8 cellular contexts compared by ENCODE assay signal in genomic region chr1:227734546-227734857, GRCh38. TPM values are rescaled to one million over a fixed set of nuclear protein-coding genes. Genes with fewer than 3 reads are reported as not detected.
DNase-seq lines count a peak whose midpoint lies in the region.

No MANE protein-coding gene starts in this region.

- H3K27me3 ChIP-seq in NT2/D1 (ENCODE audit: insufficient read depth, insufficient read length) (no peaks in the 10 kb centered on the region), endocrine pancreas (ENCODE audit: control insufficient read depth, insufficient read depth, low read length) (no peaks in the 10 kb centered on the region), neuronal stem cell (ENCODE audit: control insufficient read depth in 3 of 3, insufficient read depth in 3 of 3, low read depth in 1 of 3, low read length in 3 of 3) (no peaks in the 10 kb centered on the region)

- H3K23ac ChIP-seq in neuronal stem cell (ENCODE audit: low read depth, low read length, poor library complexity) = no peak overlapping the region

- no peak overlapping the region for H2BK120ac ChIP-seq in neuronal stem cell (ENCODE audit: low read depth, low read length)

- DNase-seq in activated CD4-positive, alpha-beta T cell treated with anti-CD3 and anti-CD28 coated beads, Interleukin-2, amount 10 ng/mL, durations not matched to agents 7 days and 5 days = peak; percentile 19
- DNase-seq in activated CD4-positive, alpha-beta T cell treated with anti-CD3 and anti-CD28 coated beads, Interleukin-2, amount 50 U/mL, for 4 hours = no peak
- DNase-seq in NT2/D1 (ENCODE audit: low read depth, low spot score) (no peak), neuronal stem cell (ENCODE audit: low spot score) (no peak), posterior vena cava (ENCODE audit: low spot score) (no peak)
- DNase-seq in stimulated activated naive CD4-positive, alpha-beta T cell (lab: John Stamatoyannopoulos, UW) = no peak
- no peak for DNase-seq in stimulated activated CD4-positive, alpha-beta T cell treated with anti-CD3 and anti-CD28 coated beads, Interleukin-4, amount 100 ng/mL, for 24 hours

- H3K79me1 ChIP-seq in neuronal stem cell (ENCODE audit: low read depth, low read length) = peaks cover 34% of the 10 kb centered on the region

- peak overlapping the region; percentile 64 for H4K91ac ChIP-seq in neuronal stem cell (ENCODE audit: low read depth, low read length, poor library complexity)

- no peak overlapping the region for H3K4ac ChIP-seq in neuronal stem cell (ENCODE audit: low read length)

- H3K9ac ChIP-seq in NT2/D1 (ENCODE audit: insufficient read length, low read depth) (peak overlapping the region; percentile 93), endocrine pancreas (ENCODE audit: control insufficient read depth, insufficient read depth, low read length) (peak overlapping the region; percentile 65), neuronal stem cell (ENCODE audit: low read depth, low read length, poor library complexity) (peak overlapping the region; percentile 71)

- H3K4me2 ChIP-seq in neuronal stem cell (ENCODE audit: insufficient read depth, low read length, poor library complexity, severe bottlenecking) = peak overlapping the region; percentile 97

- WGBS in neuronal stem cell (ENCODE audit: extremely low coverage in 2 of 2, insufficient read length in 2 of 2, insufficient replicate concordance in 1 of 2), 2 donors = no CpG with 5 or more reads among the region's 10 CpGs

- H3K18ac ChIP-seq in neuronal stem cell (ENCODE audit: low read length) = peak overlapping the region; percentile 86

- H3K27ac ChIP-seq in neuronal stem cell (replicated peaks; ENCODE audit: low read length) = no peak overlapping the region

- H2BK15ac ChIP-seq in neuronal stem cell (ENCODE audit: low read length) = no peak overlapping the region

- H3K36me3 Mint-ChIP-seq in activated CD4-positive, alpha-beta T cell treated with anti-CD3 and anti-CD28 coated beads, Interleukin-2, amount 10 ng/mL, durations not matched to agents 7 days and 5 days (ENCODE audit: low read depth) = peaks cover 5% of the 10 kb centered on the region

- H2BK5ac ChIP-seq in neuronal stem cell (ENCODE audit: low read length) = no peak overlapping the region

- H3K9me3 ChIP-seq in NT2/D1 (ENCODE audit: insufficient read depth, low read length) (no peaks in the 10 kb centered on the region), endocrine pancreas (ENCODE audit: control insufficient read depth, low read length) (no peaks in the 10 kb centered on the region), neuronal stem cell (replicated peaks in 1 of 2; ENCODE audit: control insufficient read depth in 2 of 2, insufficient read depth in 1 of 2, low read depth in 1 of 2, low read length in 2 of 2) (no peaks in the 10 kb centered on the region)

- CTCF ChIA-PET in activated CD4-positive, alpha-beta T cell treated with anti-CD3 and anti-CD28 coated beads, Interleukin-2, amount 10 ng/mL, durations not matched to agents 7 days and 5 days (lab: Charles Lee) = no interaction called here

- peak overlapping the region; percentile 76 for H2AK5ac ChIP-seq in neuronal stem cell (ENCODE audit: low read depth, low read length)

- POLR2A ChIA-PET in activated CD4-positive, alpha-beta T cell treated with anti-CD3 and anti-CD28 coated beads, Interleukin-2, amount 10 ng/mL, durations not matched to agents 7 days and 5 days (lab: Charles Lee) = interaction anchor here (1.1 kb wide), 1 partner anchor 216 kb away, joined by 9 read pairs; no protein-coding TSS in a partner anchor

- intact Hi-C loops in posterior vena cava (cut with DNase I) = no loop called here

- H3K36me3 ChIP-seq in NT2/D1 (ENCODE audit: insufficient read depth, insufficient read length, low read length) (peaks cover 60% of the 10 kb centered on the region), endocrine pancreas (ENCODE audit: control insufficient read depth, insufficient read depth, low read length) (no peaks in the 10 kb centered on the region), neuronal stem cell (replicated peaks in 1 of 2; ENCODE audit: control insufficient read depth in 2 of 2, insufficient read depth in 2 of 2, low read length in 2 of 2) (peaks cover 27 to 45% of the 10 kb centered on the region in 2 donors)

- peak overlapping the region; percentile 99 for H2AFZ ChIP-seq in neuronal stem cell (ENCODE audit: low read length)

- H3K9me3 Mint-ChIP-seq in activated CD4-positive, alpha-beta T cell treated with anti-CD3 and anti-CD28 coated beads, Interleukin-2, amount 10 ng/mL, durations not matched to agents 7 days and 5 days = no peaks in the 10 kb centered on the region

- H3K27ac Mint-ChIP-seq in activated CD4-positive, alpha-beta T cell treated with anti-CD3 and anti-CD28 coated beads, Interleukin-2, amount 10 ng/mL, durations not matched to agents 7 days and 5 days = peak overlapping the region; percentile 87

- H3K4me1 ChIP-seq in NT2/D1 (ENCODE audit: insufficient read depth, insufficient read length) = peaks cover 23% of the 10 kb centered on the region
- H3K4me1 ChIP-seq in endocrine pancreas (ENCODE audit: control insufficient read depth, insufficient read depth, low read length) = no peaks in the 10 kb centered on the region
- H3K4me1 ChIP-seq in neuronal stem cell (ENCODE audit: control insufficient read depth in 2 of 2, insufficient read depth in 1 of 2, low read depth in 1 of 2, low read length in 2 of 2) = peaks cover 9 to 12% of the 10 kb centered on the region in 2 donors

- peak overlapping the region; percentile 89 for H3K4me3 Mint-ChIP-seq in activated CD4-positive, alpha-beta T cell treated with anti-CD3 and anti-CD28 coated beads, Interleukin-2, amount 10 ng/mL, durations not matched to agents 7 days and 5 days

- H4K8ac ChIP-seq in neuronal stem cell (ENCODE audit: low read depth, low read length) = no peak overlapping the region

- H3K4me3 ChIP-seq in NT2/D1 (ENCODE audit: insufficient read length, low read depth) (peak overlapping the region; percentile 97), endocrine pancreas (ENCODE audit: control insufficient read depth, insufficient read depth, low read length) (peak overlapping the region; percentile 60), neuronal stem cell (ENCODE audit: low read length in 2 of 2) (peak overlapping the region; percentile 68 to 97)

- no peaks in the 10 kb centered on the region for H3K27me3 Mint-ChIP-seq in activated CD4-positive, alpha-beta T cell treated with anti-CD3 and anti-CD28 coated beads, Interleukin-2, amount 10 ng/mL, durations not matched to agents 7 days and 5 days

- no peak overlapping the region for H2BK12ac ChIP-seq in neuronal stem cell (ENCODE audit: low read length)

- no peak overlapping the region for H3K14ac ChIP-seq in neuronal stem cell (ENCODE audit: low read length)

- peaks cover 37% of the 10 kb centered on the region for H3K4me1 Mint-ChIP-seq in activated CD4-positive, alpha-beta T cell treated with anti-CD3 and anti-CD28 coated beads, Interleukin-2, amount 10 ng/mL, durations not matched to agents 7 days and 5 days

RNA-seq across cellular contexts. Expression of gene JMJD4, which starts 0.6 kb away (rescaled TPM):
- 10 to 100 TPM; 15.4 to 20.0 TPM for total RNA-seq in activated CD4-positive, alpha-beta T cell treated with anti-CD3 and anti-CD28 coated beads, Interleukin-2, amount 10 ng/mL, durations not matched to agents 7 days and 5 days
- 6.4 TPM for polyA plus RNA-seq in neuronal stem cell (2013, experiment 1 of 2)
- 5.6 TPM for polyA plus RNA-seq in neuronal stem cell (2013, experiment 2 of 2)
- total RNA-seq in posterior vena cava = 10 to 100 TPM; 10.3 to 11.4 TPM

RNA-seq across cellular contexts. Expression of gene SNAP47, which starts 0.7 kb away (rescaled TPM):
- 10 to 100 TPM; 30.3 TPM for total RNA-seq in activated CD4-positive, alpha-beta T cell treated with anti-CD3 and anti-CD28 coated beads, Interleukin-2, amount 10 ng/mL, durations not matched to agents 7 days and 5 days
- polyA plus RNA-seq in neuronal stem cell (2013, experiment 1 of 2) = 27.1 TPM
- 25.3 TPM for polyA plus RNA-seq in neuronal stem cell (2013, experiment 2 of 2)
- total RNA-seq in posterior vena cava = 10 to 100 TPM; 14.8 to 16.3 TPM
